In genomic region chr3:48548731-48549705, GRCh38 we compare ENCODE assay signal across 8 cellular contexts. TPM values are rescaled to one million over a fixed set of nuclear protein-coding genes. Genes with fewer than 3 reads are reported as not detected.
A peak's percentile ranks its signal among the peaks of the same experiment; 100 is the strongest.
DNase-seq lines count a peak whose midpoint lies in the region; ATAC-seq, FAIRE-seq and TF ChIP-seq lines count a peak whose summit lies in the region.

No MANE protein-coding gene starts in this region.

- WGBS in heart left ventricle, 4 donors, result 62 to 68% (median 66%) methylated on average over 10 of the region's 10 CpGs
- 74% methylated on average over 10 of the region's 10 CpGs for WGBS in prostate gland

- H3K9me3 ChIP-seq in Loucy (ENCODE audit: insufficient read depth, low read depth, low read length), result no peaks in the 10 kb centered on the region
- no peaks in the 10 kb centered on the region for H3K9me3 ChIP-seq in adipocyte (ENCODE audit: control insufficient read depth, low read length)
- H3K9me3 ChIP-seq in heart left ventricle, result no peaks in the 10 kb centered on the region
- no peaks in the 10 kb centered on the region for H3K9me3 ChIP-seq in prostate gland
- no peaks in the 10 kb centered on the region for H3K9me3 ChIP-seq in vagina

- H3K4me2 ChIP-seq in Loucy (ENCODE audit: low read depth, low read length, poor library complexity, severe bottlenecking), result peak overlapping the region; percentile 30

- peaks cover 54% of the 10 kb centered on the region; the same call in 1 of the 2 replicates for H3K79me2 ChIP-seq in Loucy (ENCODE audit: insufficient read depth, low read length)

- H3K27me3 ChIP-seq in Loucy (ENCODE audit: insufficient read depth, low read length, poor library complexity, severe bottlenecking) (no peaks in the 10 kb centered on the region), adipocyte (replicated peaks; ENCODE audit: control insufficient read depth, insufficient read depth, low read length) (no peaks in the 10 kb centered on the region), heart left ventricle (no peaks in the 10 kb centered on the region), prostate gland (replicated peaks; ENCODE audit: insufficient read depth) (no peaks in the 10 kb centered on the region), vagina (no peaks in the 10 kb centered on the region)

- peaks cover 19% of the 10 kb centered on the region for H4K20me1 ChIP-seq in Loucy (ENCODE audit: insufficient read depth, low read length, poor library complexity, severe bottlenecking)

- CTCF ChIA-PET in AG04449 (lab: Yijun Ruan, JAX), result interaction anchor here (0.6 to 9.9 kb wide), 43 partner anchors 6 to 355 kb away, joined by 3 to 106 read pairs (median 5); partner anchors contain the start of genes ATRIP, CCDC51, PFKFB4 and SLC26A6

- no peaks in the 10 kb centered on the region for H3F3A ChIP-seq in Loucy (ENCODE audit: low read depth)

- peak; percentile 95 for TF ChIP-seq CTCF in AG04449 (IDR thresholded peaks at IDR 0.05; ENCODE audit: insufficient read depth, low read length, missing control alignments)
- peak; percentile 96 for TF ChIP-seq CTCF in Loucy (conservative IDR thresholded peaks at IDR 0.05; ENCODE audit: low read length)
- TF ChIP-seq CTCF in heart left ventricle (IDR thresholded peaks at IDR 0.05), result peak; percentile 86 to 98 (median 96)
- peak; percentile 90 to 97 (median 95) for TF ChIP-seq CTCF in prostate gland (IDR thresholded peaks at IDR 0.05)
- peak; percentile 92 to 94 (median 93) for TF ChIP-seq CTCF in vagina (IDR thresholded peaks at IDR 0.05)

- ATAC-seq in heart left ventricle, result peak; percentile 83 to 96 (median 92)

- H3K4me3 ChIP-seq in AG04449 (ENCODE audit: low read depth, low read length) (no peak overlapping the region), Loucy (ENCODE audit: low read length, poor library complexity, severe bottlenecking) (no peak overlapping the region), adipocyte (ENCODE audit: low read length) (no peak overlapping the region), heart left ventricle (no peak overlapping the region), prostate gland (no peak overlapping the region), vagina (no peak overlapping the region)

- intact Hi-C loops in heart left ventricle (cut with DNase I), result loop anchor here (1.0 to 10.0 kb wide), 12 partner anchors 42 to 277 kb away; partner anchors contain the start of genes ATRIP (in 1 of the 10) and SHISA5 (in 1 of the 10)
- intact Hi-C loops in prostate gland (cut with DNase I), result loop anchor here (1.0 kb wide), 1 partner anchor 84 kb away; no protein-coding TSS in a partner anchor
- intact Hi-C loops in vagina (cut with DNase I), result loop anchor here (2.0 kb wide), 1 partner anchor 84 kb away; no protein-coding TSS in a partner anchor

- TF ChIP-seq POLR2A in heart left ventricle (IDR thresholded peaks at IDR 0.05) (no peak), prostate gland (IDR thresholded peaks at IDR 0.05) (no peak), vagina (IDR thresholded peaks at IDR 0.05) (no peak)

- H3K9ac ChIP-seq in Loucy (ENCODE audit: low read depth, low read length, poor library complexity, severe bottlenecking), result no peak overlapping the region
- H3K9ac ChIP-seq in adipocyte (ENCODE audit: low read length), result no peak overlapping the region

- FAIRE-seq in GM18507 (lab: Jason Lieb, UNC), result peak; percentile 88

- POLR2A ChIA-PET in AG04449 (lab: Yijun Ruan, JAX), result no interaction called here

- H2AFZ ChIP-seq in Loucy (ENCODE audit: low read length), result no peak overlapping the region

- DNase-seq in AG04449 (ENCODE audit: low read depth, low spot score) (no peak), GM18507 (ENCODE audit: extremely low spot score, insufficient read length, low read depth) (peak; percentile 54), T follicular helper cell (ENCODE audit: low read depth) (peak; percentile 74), adipocyte (ENCODE audit: low read depth) (peak; percentile 91), heart left ventricle (peak; percentile 84 to 92 (median 88)), prostate gland (ENCODE audit: low spot score) (peak; percentile 71), vagina (ENCODE audit: extremely low spot score in 2 of 2) (no peak)

- no peak overlapping the region for H3K27ac ChIP-seq in heart left ventricle
- H3K27ac ChIP-seq in prostate gland, result no peak overlapping the region
- H3K27ac ChIP-seq in vagina, result no peak overlapping the region

- H3K4me1 ChIP-seq in Loucy (ENCODE audit: insufficient read depth, low read length, poor library complexity, severe bottlenecking), result peaks cover 16% of the 10 kb centered on the region
- no peaks in the 10 kb centered on the region for H3K4me1 ChIP-seq in adipocyte (ENCODE audit: control insufficient read depth, insufficient read depth, low read length)
- H3K4me1 ChIP-seq in heart left ventricle, result peaks cover 0 to 24% (median 2%) of the 10 kb centered on the region in 12 donors
- H3K4me1 ChIP-seq in prostate gland (replicated peaks), result no peaks in the 10 kb centered on the region
- peaks cover 7% of the 10 kb centered on the region for H3K4me1 ChIP-seq in vagina

- no peaks in the 10 kb centered on the region for H3K9me2 ChIP-seq in Loucy (replicated peaks; ENCODE audit: low read depth, low read length)

- H3K36me3 ChIP-seq in Loucy (ENCODE audit: insufficient read depth, low read length) (peaks cover 34% of the 10 kb centered on the region; the same call in 1 of the 2 replicates), adipocyte (ENCODE audit: control insufficient read depth, insufficient read depth, low read length, severe bottlenecking) (no peaks in the 10 kb centered on the region), heart left ventricle (peaks cover 0 to 9% (median 0%) of the 10 kb centered on the region in 9 donors), prostate gland (no peaks in the 10 kb centered on the region), vagina (no peaks in the 10 kb centered on the region)

RNA-seq across cellular contexts. Expression of gene PFKFB4, which starts 7.6 kb away (rescaled TPM):
- total RNA-seq in heart left ventricle (1 to 10 TPM in 5 of 9 donors, under 1 TPM in 4; 0.44 to 9.1 (median 1.0) TPM), prostate gland (10 to 100 TPM in 1 of 2 donors, 1 to 10 TPM in 1; 9.9 to 89.0 TPM), vagina (7.4 TPM)
- 1 to 10 TPM; 1.2 to 1.3 TPM for polyA plus RNA-seq in heart left ventricle

RNA-seq across cellular contexts. Expression of gene UCN2, which starts 14.6 kb away (rescaled TPM):
- total RNA-seq in heart left ventricle (under 1 TPM in 5 of 9 donors, not detected in 4; 0.23 to 0.35 (median 0.25) TPM), prostate gland (1 to 10 TPM in 1 of 2 donors, under 1 TPM in 1; 0.85 to 1.6 TPM), vagina (5.2 TPM)
- polyA plus RNA-seq in heart left ventricle, result under 1 TPM; 0.11 to 0.15 TPM

RNA-seq across cellular contexts. Expression of gene SHISA5, which starts 45.0 kb away (rescaled TPM):
- 100 to 1,000 TPM in 2 of 9 donors, 10 to 100 TPM in 7; 38.6 to 124 (median 54.6) TPM for total RNA-seq in heart left ventricle
- 10 to 100 TPM; 25.8 to 68.5 TPM for polyA plus RNA-seq in heart left ventricle
- total RNA-seq in prostate gland, result 100 to 1,000 TPM; 152 to 231 TPM
- 133 TPM for total RNA-seq in vagina

RNA-seq across cellular contexts. Expression of gene COL7A1, which starts 46.1 kb away (rescaled TPM):
- total RNA-seq in heart left ventricle (10 to 100 TPM in 6 of 9 donors, 1 to 10 TPM in 3; 2.4 to 25.2 (median 11.5) TPM), prostate gland (10 to 100 TPM; 84.8 to 92.6 TPM), vagina (148 TPM)
- polyA plus RNA-seq in heart left ventricle, result 10 to 100 TPM in 1 of 2 donors, 1 to 10 TPM in 1; 4.8 to 18.5 TPM

Comparison
In these comparisons a context has a peak if more than half of its experiments do, and no peak if none do; other contexts are left out.
1. DNase-seq: peak in GM18507 (single experiment), T follicular helper cell (single experiment), adipocyte (single experiment), heart left ventricle (5 of 5) and prostate gland (single experiment); none in AG04449 (single experiment) and vagina (0 of 2).
2. Peak in every context shown above with its lines, with median percentiles within 50 percentile points of each other: CTCF ChIP-seq.